ENCODE assay signal across 11 cellular contexts in genomic region chr1:13732971-13733667, GRCh38. TPM values are rescaled to one million over a fixed set of nuclear protein-coding genes. Genes with fewer than 3 reads are reported as not detected.
A peak's percentile ranks its signal among the peaks of the same experiment; 100 is the strongest.
DNase-seq lines count a peak whose midpoint lies in the region; ATAC-seq and TF ChIP-seq lines count a peak whose summit lies in the region.
"Had no signal": no experiment of that assay in that cellular context is flagged by ENCODE, and none has a peak within 500 bp of the region (broad histone marks: within the 10 kb centered on the region; RNA-seq: fewer than 3 reads in every experiment).

No MANE protein-coding gene starts in this region.

- TF ChIP-seq CTCF in chondrocyte (IDR thresholded peaks at IDR 0.05): no peak

- peaks cover 3% of the 10 kb centered on the region for H3K36me3 Mint-ChIP-seq in chondrocyte (ENCODE audit: low read depth)
- H3K36me3 Mint-ChIP-seq: WTC11 had no signal

- DNase-seq in activated gamma-delta T cell treated with Interleukin-2 at 50 U/mL for 16 hours: peak; percentile 47
- no peak for DNase-seq in activated gamma-delta T cell (lab: John Stamatoyannopoulos, UW)
- peak in 3 of 5 experiments; percentile 18 to 85 (median 37) for DNase-seq in T-helper 2 cell
- DNase-seq in chondrocyte (ENCODE audit: low spot score): no peak
- peak; percentile 15 for DNase-seq in stimulated activated naive CD4-positive, alpha-beta T cell treated with Interleukin-2 at 50 U/mL for 16 hours (lab: John Stamatoyannopoulos, UW)
- no peak for DNase-seq in SW 1271 (lab: John Stamatoyannopoulos, UW)
- no peak for DNase-seq in OCI-M2 (lab: John Stamatoyannopoulos, UW; ENCODE audit: unreplicated experiment)
- DNase-seq: gastrocnemius medialis, mesendoderm had no signal

- no peak for ATAC-seq in HG02798 (IDR thresholded peaks at IDR 0.05; ENCODE audit: poor library complexity, unreplicated experiment)
- ATAC-seq: gastrocnemius medialis, WTC11 had no signal

- peaks cover 60% of the 10 kb centered on the region for H3K4me1 Mint-ChIP-seq in chondrocyte (ENCODE audit: low read depth)

- H3K27me3 Mint-ChIP-seq in chondrocyte (ENCODE audit: low read depth): no peaks in the 10 kb centered on the region

- H3K4me3 Mint-ChIP-seq in chondrocyte (ENCODE audit: unreplicated experiment): peak overlapping the region; percentile 45
- H3K4me3 Mint-ChIP-seq: WTC11 had no signal

- peak overlapping the region; percentile 95 for H3K27ac Mint-ChIP-seq in chondrocyte (ENCODE audit: unreplicated experiment)
- H3K27ac Mint-ChIP-seq: WTC11 had no signal

- no peaks in the 10 kb centered on the region for H3K9me3 Mint-ChIP-seq in chondrocyte (ENCODE audit: low read depth)
- H3K9me3 Mint-ChIP-seq: WTC11 had no signal

RNA-seq across cellular contexts. Expression of gene PRDM2, which starts 33.1 kb away (rescaled TPM):
- 35.6 to 46.8 TPM (median 36.8 TPM) in 3 replicates for total RNA-seq in chondrocyte

Comparison
In these comparisons a context has a peak if more than half of its experiments do, and no peak if none do; other contexts are left out.
1. DNase-seq: peak in activated gamma-delta T cell treated with Interleukin-2 at 50 U/mL for 16 hours (single experiment), T-helper 2 cell (3 of 5) and stimulated activated naive CD4-positive, alpha-beta T cell treated with Interleukin-2 at 50 U/mL for 16 hours (single experiment); none in activated gamma-delta T cell (single experiment), chondrocyte (single experiment), SW 1271 (0 of 2) and OCI-M2 (single experiment).